Comparison of ENCODE assay signal across 2 cellular contexts in genomic region chr20:46311719-46312074, GRCh38.
TF ChIP-seq lines count a peak whose summit lies in the region.

No MANE protein-coding gene starts in this region.

TF ChIP-seq in neural cell, 6 proteins besides CTCF, POLR2A, EP300 and RAD21:
- TF ChIP-seq TAF1 (IDR thresholded peaks at IDR 0.05; ENCODE audit: low read depth), result no peak
- TF ChIP-seq POLR2AphosphoS5 (IDR thresholded peaks at IDR 0.05), result no peak
- TF ChIP-seq REST (IDR thresholded peaks at IDR 0.05; ENCODE audit: borderline replicate concordance), result no peak
- no peak for TF ChIP-seq EZH2 (IDR thresholded peaks at IDR 0.05; ENCODE audit: borderline replicate concordance, insufficient read depth, low read length, poor library complexity, severe bottlenecking)
- TF ChIP-seq SMC3 (conservative IDR thresholded peaks at IDR 0.05; ENCODE audit: poor library complexity), result no peak
- no peak for TF ChIP-seq MXI1 (conservative IDR thresholded peaks at IDR 0.05; ENCODE audit: poor library complexity, severe bottlenecking)

TF ChIP-seq in HepG2, 621 proteins besides CTCF, POLR2A, EP300 and RAD21:
- TF ChIP-seq IKZF4 (CRISPR knock-in tag; IDR thresholded peaks at IDR 0.05; ENCODE audit: borderline replicate concordance, low read depth, not compliant biosample characterization) (no peak), ZNF775 (CRISPR knock-in tag; IDR thresholded peaks at IDR 0.05; ENCODE audit: borderline replicate concordance) (no peak), MEIS2 (CRISPR knock-in tag; IDR thresholded peaks at IDR 0.05) (no peak), ZNF205 (CRISPR knock-in tag; IDR thresholded peaks at IDR 0.05) (no peak), FUBP1 (CRISPR knock-in tag; IDR thresholded peaks at IDR 0.05; ENCODE audit: borderline replicate concordance) (no peak), NCOA1 (CRISPR knock-in tag; IDR thresholded peaks at IDR 0.05) (no peak), NBN (conservative IDR thresholded peaks at IDR 0.05) (no peak), ZNF549 (CRISPR knock-in tag; IDR thresholded peaks at IDR 0.05) (no peak), ZNF704 (CRISPR knock-in tag; IDR thresholded peaks at IDR 0.05; ENCODE audit: borderline replicate concordance) (no peak), ZBED4 (CRISPR knock-in tag; IDR thresholded peaks at IDR 0.05; ENCODE audit: borderline replicate concordance) (no peak), PCBP1 (IDR thresholded peaks at IDR 0.05; ENCODE audit: borderline replicate concordance, low read depth, low read length) (no peak), NFATC3 (CRISPR knock-in tag; IDR thresholded peaks at IDR 0.05) (no peak), SP4 (CRISPR knock-in tag; IDR thresholded peaks at IDR 0.05) (no peak), GPBP1L1 (CRISPR knock-in tag; IDR thresholded peaks at IDR 0.05) (no peak), MBNL3 (CRISPR knock-in tag; conservative IDR thresholded peaks at IDR 0.05) (no peak), CCAR2 (optimal IDR thresholded peaks at IDR 0.05; ENCODE audit: low read depth, low read length) (no peak), ELK4 (CRISPR knock-in tag; IDR thresholded peaks at IDR 0.05; ENCODE audit: borderline replicate concordance) (no peak), ZSCAN31 (CRISPR knock-in tag; IDR thresholded peaks at IDR 0.05; ENCODE audit: low read depth) (no peak), SATB2 (CRISPR knock-in tag; IDR thresholded peaks at IDR 0.05) (no peak), RCOR2 (CRISPR knock-in tag; IDR thresholded peaks at IDR 0.05) (no peak)
